In the genomic region with DNA sequence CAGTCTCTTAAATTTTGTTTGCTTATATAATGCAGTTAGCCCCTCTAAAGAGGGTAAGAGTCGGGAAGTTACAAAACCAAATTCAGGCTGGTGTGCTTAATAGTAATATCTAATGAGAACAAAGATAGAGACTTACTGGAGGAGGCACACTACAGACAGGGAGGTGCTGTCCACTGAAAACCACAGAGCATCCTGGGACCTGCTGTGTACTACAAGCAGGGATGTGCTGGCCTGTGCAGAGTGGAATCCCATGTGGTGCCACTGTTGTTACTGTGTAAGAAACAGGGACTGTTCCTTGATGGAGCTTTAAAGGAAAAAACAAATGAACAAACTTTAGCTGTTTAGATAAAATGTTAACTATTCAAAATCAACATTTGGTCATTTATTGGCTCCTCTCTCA, we compare ENCODE assay signal across 22 cellular contexts. TPM values are rescaled to one million over a fixed set of nuclear protein-coding genes. Genes with fewer than 3 reads are reported as not detected.
DNase-seq lines count a peak whose midpoint lies in the region; ATAC-seq, FAIRE-seq and TF ChIP-seq lines count a peak whose summit lies in the region.
"Had no signal": no experiment of that assay in that cellular context is flagged by ENCODE, and none has a peak within 500 bp of the region (broad histone marks: within the 10 kb centered on the region; RNA-seq: fewer than 3 reads in every experiment).

No MANE protein-coding gene starts in this region.

- H3K9ac ChIP-seq in GM12878 (ENCODE audit: control insufficient read depth, insufficient read depth, low read length) = no peak overlapping the region
- H3K9ac ChIP-seq: BLaER1 had no signal

- intact Hi-C loops in GM12878 (cut with micrococcal nuclease; ENCODE audit: unreplicated experiment) = no loop called here
- intact Hi-C loops in naive thymus-derived CD4-positive, alpha-beta T cell (cut with micrococcal nuclease) = no loop called here

- peaks cover 67% of the 10 kb centered on the region for H3K36me3 ChIP-seq in CD4-positive, CD25-positive, alpha-beta regulatory T cell (ENCODE audit: control insufficient read depth, insufficient read depth, low read length)
- H3K36me3 ChIP-seq in GM12878 (ENCODE audit: control insufficient read depth in 2 of 2, insufficient read depth in 2 of 2, low read length in 1 of 2) = peaks cover 0 to 20% of the 10 kb centered on the region in 2 experiments; a peak in 3 of 4 replicates
- H3K36me3 ChIP-seq in naive thymus-derived CD4-positive, alpha-beta T cell (ENCODE audit: control insufficient read depth in 2 of 3, insufficient read depth in 3 of 3, low read length in 3 of 3) = peaks cover 11 to 55% (median 15%) of the 10 kb centered on the region in 3 experiments

- H3K4me1 Mint-ChIP-seq in CD4-positive, CD25-positive, alpha-beta regulatory T cell = peaks cover 8 to 35% (median 23%) of the 10 kb centered on the region in 4 donors
- H3K4me1 Mint-ChIP-seq in naive thymus-derived CD4-positive, alpha-beta T cell = peaks cover 0 to 12% (median under 1%) of the 10 kb centered on the region in 7 donors

- TF ChIP-seq RAD21 in GM12878 (IDR thresholded peaks at IDR 0.05; ENCODE audit: insufficient read depth, low read depth, low read length) = no peak

- no peak for ATAC-seq in CD4-positive, CD25-positive, alpha-beta regulatory T cell (ENCODE audit: low read depth in 2 of 2)
- ATAC-seq in GM12878 (no peak), GM21381 (IDR thresholded peaks at IDR 0.05; ENCODE audit: unreplicated experiment) (no peak)
- no peak for ATAC-seq in naive thymus-derived CD4-positive, alpha-beta T cell
- ATAC-seq: Right ventricle myocardium inferior had no signal

- peak overlapping the region in 2 of 3 donors; percentile 6 to 55 for H3K27ac Mint-ChIP-seq in CD4-positive, CD25-positive, alpha-beta regulatory T cell
- peak overlapping the region in 5 of 9 donors; percentile 0 to 66 (median 14) for H3K27ac Mint-ChIP-seq in naive thymus-derived CD4-positive, alpha-beta T cell

- CTCF ChIA-PET in GM12878 (lab: Yijun Ruan, JAX) = no interaction called here
- CTCF ChIA-PET in naive thymus-derived CD4-positive, alpha-beta T cell (lab: Charles Lee) = no interaction called here

- H3K27me3 ChIP-seq in CD4-positive, CD25-positive, alpha-beta regulatory T cell (ENCODE audit: control insufficient read depth, insufficient read depth, low read length) = no peaks in the 10 kb centered on the region
- H3K27me3 ChIP-seq in GM12878 (replicated peaks in 1 of 2; ENCODE audit: control insufficient read depth in 2 of 2, insufficient read depth in 2 of 2, low read length in 1 of 2) = no peaks in the 10 kb centered on the region
- no peaks in the 10 kb centered on the region for H3K27me3 ChIP-seq in naive thymus-derived CD4-positive, alpha-beta T cell (ENCODE audit: control insufficient read depth in 2 of 2, insufficient read depth in 2 of 2, low read length in 2 of 2)
- H3K27me3 ChIP-seq: BLaER1, SJSA1 had no signal

- no peak overlapping the region for H3K4me3 Mint-ChIP-seq in CD4-positive, CD25-positive, alpha-beta regulatory T cell
- no peak overlapping the region for H3K4me3 Mint-ChIP-seq in naive thymus-derived CD4-positive, alpha-beta T cell
- H3K4me3 Mint-ChIP-seq: CD4-positive, alpha-beta memory T cell had no signal

- POLR2A ChIA-PET in GM12878 (lab: Charles Lee) = interaction anchor here (0.6 kb wide), 1 partner anchor 8 kb away, joined by 3 read pairs; no protein-coding TSS in a partner anchor
- POLR2A ChIA-PET in naive thymus-derived CD4-positive, alpha-beta T cell (lab: Charles Lee) = interaction anchor here (0.9 kb wide), 1 partner anchor 18 kb away, joined by 3 read pairs; no protein-coding TSS in a partner anchor

- no peak for TF ChIP-seq CTCF in GM12878 (IDR thresholded peaks at IDR 0.05 in 2 of 3, conservative IDR thresholded peaks at IDR 0.05 in 1 of 3; ENCODE audit: control insufficient read depth in 2 of 3, extremely low read depth in 1 of 3, insufficient read depth in 1 of 3, low read depth in 3 of 3, low read length in 3 of 3)

- H3K4me3 ChIP-seq in CD4-positive, CD25-positive, alpha-beta regulatory T cell (ENCODE audit: low read depth, low read length) = peak overlapping the region; percentile 37
- H3K4me3 ChIP-seq in GM12878 = no peak overlapping the region
- H3K4me3 ChIP-seq in naive thymus-derived CD4-positive, alpha-beta T cell (ENCODE audit: low read length) = no peak overlapping the region
- H3K4me3 ChIP-seq: BLaER1, SJSA1 had no signal

- no peaks in the 10 kb centered on the region for H3K27me3 Mint-ChIP-seq in CD4-positive, CD25-positive, alpha-beta regulatory T cell
- no peaks in the 10 kb centered on the region for H3K27me3 Mint-ChIP-seq in naive thymus-derived CD4-positive, alpha-beta T cell
- H3K27me3 Mint-ChIP-seq: CD4-positive, alpha-beta memory T cell had no signal

- TF ChIP-seq POLR2A in GM12892 (IDR thresholded peaks at IDR 0.05; ENCODE audit: low read depth, low read length) (no peak), GM12878 (IDR thresholded peaks at IDR 0.05; ENCODE audit: low read depth, low read length) (no peak)

- no peak overlapping the region for H3K4me2 ChIP-seq in GM12878 (ENCODE audit: control insufficient read depth, insufficient read depth)
- H3K4me2 ChIP-seq: BLaER1 had no signal

- H3K4me1 ChIP-seq in CD4-positive, CD25-positive, alpha-beta regulatory T cell (ENCODE audit: control insufficient read depth, insufficient read depth, low read length, poor library complexity, severe bottlenecking) = peaks cover 9% of the 10 kb centered on the region
- no peaks in the 10 kb centered on the region for H3K4me1 ChIP-seq in GM12878 (ENCODE audit: control insufficient read depth, insufficient read depth, low read length)
- H3K4me1 ChIP-seq in naive thymus-derived CD4-positive, alpha-beta T cell (ENCODE audit: control insufficient read depth in 2 of 2, insufficient read depth in 2 of 2, low read length in 2 of 2) = peaks cover 0 to 3% of the 10 kb centered on the region in 2 donors
- H3K4me1 ChIP-seq: Caco-2, SJSA1 had no signal

- TF ChIP-seq EP300 in GM12878 (IDR thresholded peaks at IDR 0.05; ENCODE audit: borderline replicate concordance in 1 of 2, control insufficient read depth in 1 of 2, low read depth in 2 of 2, low read length in 2 of 2) = no peak

- H3K36me3 Mint-ChIP-seq in CD4-positive, CD25-positive, alpha-beta regulatory T cell = peaks cover 17% of the 10 kb centered on the region
- H3K36me3 Mint-ChIP-seq in naive thymus-derived CD4-positive, alpha-beta T cell = peaks cover 0 to 15% (median 9%) of the 10 kb centered on the region in 5 donors

- peak; percentile 5 for FAIRE-seq in GM12892 (lab: Jason Lieb, UNC)
- peak; percentile 57 for FAIRE-seq in GM12878 (lab: Jason Lieb, UNC)

- H3K9me3 Mint-ChIP-seq in CD4-positive, CD25-positive, alpha-beta regulatory T cell = no peaks in the 10 kb centered on the region
- H3K9me3 Mint-ChIP-seq in naive thymus-derived CD4-positive, alpha-beta T cell = no peaks in the 10 kb centered on the region

- peak overlapping the region; percentile 50 for H3K27ac ChIP-seq in CD4-positive, CD25-positive, alpha-beta regulatory T cell (ENCODE audit: insufficient read depth, low read length, poor library complexity, severe bottlenecking)
- H3K27ac ChIP-seq in GM12878 (ENCODE audit: control insufficient read depth, insufficient read depth) = no peak overlapping the region
- no peak overlapping the region for H3K27ac ChIP-seq in naive thymus-derived CD4-positive, alpha-beta T cell (ENCODE audit: low read depth, low read length)
- H3K27ac ChIP-seq: BLaER1, SJSA1 had no signal

- H3K79me2 ChIP-seq in GM12878 (ENCODE audit: control insufficient read depth, insufficient read depth, low read length) = no peaks in the 10 kb centered on the region

- no peak overlapping the region for H2AFZ ChIP-seq in GM12878 (ENCODE audit: control insufficient read depth, low read depth, low read length)

- SMC1A ChIA-PET in GM12878 (lab: Charles Lee; ENCODE audit: uncharacterized antibody, unreplicated experiment) = interaction anchor here (0.9 to 1.3 kb wide), 2 partner anchors 19 to 28 kb away, joined by 3 to 4 read pairs; no protein-coding TSS in a partner anchor

- DNase-seq in CD4-positive, CD25-positive, alpha-beta regulatory T cell = no peak
- DNase-seq in GM12892 (ENCODE audit: insufficient read length) (no peak), GM12878 (ENCODE audit: low read depth, low spot score) (no peak), NCI-H1436 (lab: John Stamatoyannopoulos, UW) (no peak)
- no peak for DNase-seq in naive thymus-derived CD4-positive, alpha-beta T cell
- DNase-seq in stimulated activated CD4-positive, alpha-beta T cell treated with anti-CD3 and anti-CD28 coated beads, Interleukin-2, amount 100 ng/mL, for 48 hours = no peak
- DNase-seq: ACHN; Caco-2; CD4-positive, alpha-beta memory T cell; DMS 273 treated with DMSO at 0.1 percent for 48 hours; GOT3; HCEC 1CT; Karpas-422; NCI-H187; NCI-H2107; NCI-H446 treated with DMSO at 0.1 percent for 48 hours; NCI-H526 treated with DMSO at 0.1 percent for 48 hours; OCI-M1 had no signal

- 100% methylated on average over 1 of the region's 1 CpG for whole genome bisulfite sequencing in GM12878 (ENCODE audit: insufficient coverage, insufficient replicate concordance, low lambda C conversion rate, missing lambda C conversion rate)

- in situ Hi-C loops in GM12878 (cut with MboI) = no loop called here

- no TSS peak for BruUV-seq in GM12878 (replicated peaks; lab: Mats Ljungman, UMichigan)

- no peaks in the 10 kb centered on the region for H4K20me1 ChIP-seq in GM12878 (ENCODE audit: control insufficient read depth, insufficient read depth)

- RAD21 ChIA-PET in GM12878 (lab: Charles Lee; ENCODE audit: unreplicated experiment) = interaction anchor here (0.6 kb wide), 1 partner anchor 22 kb away, joined by 3 read pairs; no protein-coding TSS in a partner anchor

- no peaks in the 10 kb centered on the region for H3K9me3 ChIP-seq in CD4-positive, CD25-positive, alpha-beta regulatory T cell (ENCODE audit: control insufficient read depth in 2 of 2, low read length in 2 of 2)
- H3K9me3 ChIP-seq in GM12878 (replicated peaks; ENCODE audit: control insufficient read depth, insufficient read depth, low read length) = no peaks in the 10 kb centered on the region
- H3K9me3 ChIP-seq in naive thymus-derived CD4-positive, alpha-beta T cell (ENCODE audit: control insufficient read depth in 2 of 3, low read length in 3 of 3) = no peaks in the 10 kb centered on the region
- H3K9me3 ChIP-seq: BLaER1, Caco-2, SJSA1 had no signal

RNA-seq across cellular contexts. Expression of a gene that starts 42.4 kb away (rescaled TPM):
- total RNA-seq in CD4-positive, CD25-positive, alpha-beta regulatory T cell = 103 TPM
- polyA plus RNA-seq in CD4-positive, CD25-positive, alpha-beta regulatory T cell = 10 to 100 TPM; 16.0 to 22.8 (median 19.2) TPM
- 14.8 TPM for polyA plus RNA-seq in GM12892 (2012; ENCODE audit: missing spikeins)
- 36.3 and 41.7 TPM in 2 replicates for total RNA-seq in GM12878 (2013; cell fraction: nucleolus; rRNA removed)
- 10.4 and 13.3 TPM in 2 replicates for total RNA-seq in GM12878 (2014; rRNA removed)
- 16.4 and 16.7 TPM in 2 replicates for total RNA-seq in GM12878 (2014; rRNA removed; fragmentation: Illumina TruSeq; extraction: Trizol)
- 31.3 and 34.7 TPM in 2 replicates for total RNA-seq in GM12878 (2021)
- polyA plus RNA-seq in GM12878 (2011; ENCODE audit: low read depth) = 10.2 TPM
- polyA plus RNA-seq in GM12878 (2011; rRNA removed) = 24.7 and 32.0 TPM in 2 replicates
- polyA plus RNA-seq in GM12878 (2011; cell fraction: cytosol; rRNA removed) = 27.9 and 28.9 TPM in 2 replicates
- polyA plus RNA-seq in GM12878 (2011; cell fraction: nucleus; rRNA removed) = 25.6 and 30.9 TPM in 2 replicates
- polyA plus RNA-seq in GM12878 (2012) = 14.4 and 16.1 TPM in 2 replicates
- 24.0 and 29.1 TPM in 2 replicates for polyA plus RNA-seq in GM12878 (2014; fragmentation: Illumina TruSeq; extraction: Trizol)
- 1 to 10 TPM; 5.1 to 7.3 TPM for polyA plus RNA-seq in GM12878 (2014; fragmentation: Nextera tagmentation; extraction: Ambion mirVana)
- polyA plus RNA-seq in GM12878 (2014; rRNA removed) = 13.7 and 15.6 TPM in 2 replicates
- polyA plus RNA-seq in GM12878 (2016; fragmentation: Nextera tagmentation; extraction: Ambion mirVana) = 10 to 100 TPM; 11.4 to 11.7 TPM
- 58.2 and 99.3 TPM in 2 replicates for polyA minus RNA-seq in GM12878 (2011; rRNA and poly(A)+ RNA removed)
- polyA minus RNA-seq in GM12878 (2011; cell fraction: cytosol; rRNA and poly(A)+ RNA removed) = 15.2 and 16.6 TPM in 2 replicates
- 15.1 and 29.4 TPM in 2 replicates for polyA minus RNA-seq in GM12878 (2011; cell fraction: nucleus; rRNA and poly(A)+ RNA removed)
- 10 to 100 TPM; 39.2 to 88.2 (median 72.9) TPM for total RNA-seq in naive thymus-derived CD4-positive, alpha-beta T cell
- 10 to 100 TPM; 16.8 to 25.2 TPM for polyA plus RNA-seq in naive thymus-derived CD4-positive, alpha-beta T cell
